ENCODE assay signal across 25 cellular contexts in genomic region chr14:81982056-81982455, GRCh38.
DNase-seq lines count a peak whose midpoint lies in the region; ATAC-seq and TF ChIP-seq lines count a peak whose summit lies in the region.
"Had no signal": no experiment of that assay in that cellular context is flagged by ENCODE, and none has a peak within 500 bp of the region (broad histone marks: within the 10 kb centered on the region; RNA-seq: fewer than 3 reads in every experiment).

No MANE protein-coding gene starts in this region.

- H3K9ac ChIP-seq in endodermal cell (ENCODE audit: extremely low read depth, low read length, poor library complexity, severe bottlenecking): no peak overlapping the region
- no peak overlapping the region for H3K9ac ChIP-seq in smooth muscle cell (ENCODE audit: low read depth)
- no peak overlapping the region for H3K9ac ChIP-seq in PC-3 (ENCODE audit: low read length)
- H3K9ac ChIP-seq: BLaER1 had no signal

- H3K4me1 ChIP-seq in A673 (ENCODE audit: insufficient read depth, low read length, poor library complexity, severe bottlenecking): peaks cover 7% of the 10 kb centered on the region
- no peaks in the 10 kb centered on the region for H3K4me1 ChIP-seq in endodermal cell (ENCODE audit: control insufficient read depth, insufficient read depth, low read length)
- H3K4me1 ChIP-seq in smooth muscle cell (ENCODE audit: low read depth): no peaks in the 10 kb centered on the region
- H3K4me1 ChIP-seq in PC-3 (ENCODE audit: insufficient read depth, low read length): no peaks in the 10 kb centered on the region
- no peaks in the 10 kb centered on the region for H3K4me1 ChIP-seq in osteoblast (ENCODE audit: insufficient read depth, low read length)
- H3K4me1 ChIP-seq in tibial artery: peaks cover 0 to 4% (median 0%) of the 10 kb centered on the region in 4 donors
- H3K4me1 ChIP-seq: A549, BE2C, BLaER1 had no signal

- H3K27ac ChIP-seq in A673 (ENCODE audit: low read depth, low read length, poor library complexity, severe bottlenecking) (peak overlapping the region; percentile 15), endodermal cell (ENCODE audit: low read depth, low read length) (peak overlapping the region; percentile 45), smooth muscle cell (ENCODE audit: low read depth) (peak overlapping the region; percentile 16), PC-3 (ENCODE audit: low read length) (no peak overlapping the region), osteoblast (ENCODE audit: low read depth, low read length) (no peak overlapping the region), tibial artery (no peak overlapping the region)
- H3K27ac ChIP-seq: 22Rv1, A549, BLaER1 had no signal

- no peaks in the 10 kb centered on the region for H3K9me2 ChIP-seq in PC-3 (replicated peaks; ENCODE audit: low read length)

- TF ChIP-seq CTCF in A673 (conservative IDR thresholded peaks at IDR 0.05; ENCODE audit: low read depth, low read length) (no peak), endodermal cell (conservative IDR thresholded peaks at IDR 0.05) (no peak), smooth muscle cell (IDR thresholded peaks at IDR 0.05; ENCODE audit: borderline replicate concordance, insufficient read depth, poor library complexity, severe bottlenecking) (no peak), PC-3 (conservative IDR thresholded peaks at IDR 0.05; ENCODE audit: low read depth, low read length) (no peak), osteoblast (IDR thresholded peaks at IDR 0.05; ENCODE audit: extremely low read depth, low read depth, low read length) (no peak), tibial artery (IDR thresholded peaks at IDR 0.05) (no peak)

- POLR2A ChIA-PET in A673 (lab: Charles Lee; ENCODE audit: low non-redundant PET) (no interaction called here), PC-3 (lab: Charles Lee; ENCODE audit: unreplicated experiment) (no interaction called here)

- H3K79me2 ChIP-seq in smooth muscle cell (ENCODE audit: low read depth): no peaks in the 10 kb centered on the region
- no peaks in the 10 kb centered on the region for H3K79me2 ChIP-seq in PC-3 (ENCODE audit: low read length)
- H3K79me2 ChIP-seq in osteoblast (ENCODE audit: insufficient read depth, low read length): no peaks in the 10 kb centered on the region

- H3K9me3 ChIP-seq in A673 (ENCODE audit: low read depth, low read length, poor library complexity, severe bottlenecking) (no peaks in the 10 kb centered on the region), endodermal cell (ENCODE audit: control insufficient read depth, low read length) (no peaks in the 10 kb centered on the region), smooth muscle cell (replicated peaks; ENCODE audit: low read depth) (no peaks in the 10 kb centered on the region), PC-3 (ENCODE audit: low read length) (no peaks in the 10 kb centered on the region; the same call in 1 of the 2 replicates), osteoblast (ENCODE audit: low read depth, low read length) (peaks cover 8% of the 10 kb centered on the region), tibial artery (no peaks in the 10 kb centered on the region)
- H3K9me3 ChIP-seq: A549, BE2C, BLaER1 had no signal

- H3K27me3 Mint-ChIP-seq in endodermal cell (ENCODE audit: insufficient read depth): no peaks in the 10 kb centered on the region
- H3K27me3 Mint-ChIP-seq: CD4-positive, alpha-beta memory T cell; CD4-positive, CD25-positive, alpha-beta regulatory T cell; CD8-positive, alpha-beta memory T cell had no signal

- no peak for ATAC-seq in PC-3
- ATAC-seq: A549, GM12878 had no signal

- H3K36me3 Mint-ChIP-seq in endodermal cell (ENCODE audit: low read depth): no peaks in the 10 kb centered on the region
- H3K36me3 Mint-ChIP-seq: CD14-positive monocyte; CD4-positive, alpha-beta memory T cell; CD4-positive, CD25-positive, alpha-beta regulatory T cell; CD8-positive, alpha-beta memory T cell had no signal

- no peak overlapping the region for H3K4me3 ChIP-seq in A673 (ENCODE audit: low read depth, low read length, poor library complexity, severe bottlenecking)
- no peak overlapping the region for H3K4me3 ChIP-seq in endodermal cell (ENCODE audit: low read length)
- H3K4me3 ChIP-seq in smooth muscle cell: no peak overlapping the region
- no peak overlapping the region for H3K4me3 ChIP-seq in PC-3 (ENCODE audit: low read length)
- H3K4me3 ChIP-seq in osteoblast (ENCODE audit: insufficient read depth, low read length): no peak overlapping the region
- H3K4me3 ChIP-seq in tibial artery: no peak overlapping the region
- H3K4me3 ChIP-seq: A549, BLaER1, GM12878 had no signal

- H3K27me3 ChIP-seq in A673 (replicated peaks; ENCODE audit: insufficient read depth, low read depth, low read length, poor library complexity): no peaks in the 10 kb centered on the region
- H3K27me3 ChIP-seq in endodermal cell (ENCODE audit: control insufficient read depth, insufficient read depth, low read length, poor library complexity, severe bottlenecking): no peaks in the 10 kb centered on the region
- H3K27me3 ChIP-seq in smooth muscle cell (ENCODE audit: low read depth): no peaks in the 10 kb centered on the region
- no peaks in the 10 kb centered on the region for H3K27me3 ChIP-seq in PC-3 (ENCODE audit: low read length)
- no peaks in the 10 kb centered on the region for H3K27me3 ChIP-seq in osteoblast (ENCODE audit: insufficient read depth, low read length)
- H3K27me3 ChIP-seq in tibial artery: no peaks in the 10 kb centered on the region
- H3K27me3 ChIP-seq: BE2C, BLaER1 had no signal

- H3K36me3 ChIP-seq in A673 (ENCODE audit: insufficient read depth, low read length, poor library complexity, severe bottlenecking) (no peaks in the 10 kb centered on the region), endodermal cell (ENCODE audit: control insufficient read depth, insufficient read depth, low read length) (no peaks in the 10 kb centered on the region), smooth muscle cell (ENCODE audit: low read depth) (no peaks in the 10 kb centered on the region), PC-3 (ENCODE audit: low read depth, low read length) (no peaks in the 10 kb centered on the region), osteoblast (ENCODE audit: insufficient read depth, low read length) (no peaks in the 10 kb centered on the region), tibial artery (no peaks in the 10 kb centered on the region)
- H3K36me3 ChIP-seq: BE2C, BLaER1 had no signal

- H3K4me3 Mint-ChIP-seq in endodermal cell: no peak overlapping the region
- H3K4me3 Mint-ChIP-seq: CD14-positive monocyte; CD4-positive, alpha-beta memory T cell; CD4-positive, CD25-positive, alpha-beta regulatory T cell; CD8-positive, alpha-beta memory T cell had no signal

- no peaks in the 10 kb centered on the region for H4K20me1 ChIP-seq in smooth muscle cell (ENCODE audit: low read depth)
- H4K20me1 ChIP-seq in PC-3 (ENCODE audit: low read length): no peaks in the 10 kb centered on the region
- H4K20me1 ChIP-seq in osteoblast (ENCODE audit: insufficient read depth, low read length): no peaks in the 10 kb centered on the region
- H4K20me1 ChIP-seq: BLaER1 had no signal

- intact Hi-C loops in A673 (cut with micrococcal nuclease; ENCODE audit: unreplicated experiment) (no loop called here), PC-3 (cut with micrococcal nuclease) (no loop called here), tibial artery (cut with DNase I; ENCODE audit: low total_unique reads) (no loop called here)

- H2AFZ ChIP-seq in smooth muscle cell (ENCODE audit: low read depth) (peak overlapping the region; percentile 36), PC-3 (ENCODE audit: low read length) (no peak overlapping the region), osteoblast (ENCODE audit: low read length) (no peak overlapping the region)

- DNase-seq in A673 (ENCODE audit: low spot score) (peak; percentile 53), endodermal cell (no peak), smooth muscle cell (lab: John Stamatoyannopoulos, UW; ENCODE audit: unreplicated experiment) (no peak), PC-3 (no peak), osteoblast (ENCODE audit: insufficient read length, low spot score, missing footprints) (no peak), tibial artery (no peak)
- DNase-seq: ACHN; BE2C; C1 segment of cervical spinal cord; CD4-positive, alpha-beta memory T cell; CD4-positive, CD25-positive, alpha-beta regulatory T cell; CD8-positive, alpha-beta memory T cell; COR-L47; DMS 273 treated with DMSO at 0.1 percent for 48 hours; DMS153; DMS53; DMS79; DND-41; EL; GDM1 had no signal

- WGBS in endodermal cell (ENCODE audit: insufficient coverage in 1 of 2, insufficient read length in 1 of 2), 2 experiments: 90 to 100% methylated on average over 1 to 4 of the region's 4 CpGs
- 75% methylated on average over 4 of the region's 4 CpGs for WGBS in smooth muscle cell (ENCODE audit: low lambda C conversion rate)

- CTCF ChIA-PET in A673 (lab: Charles Lee): no interaction called here
- CTCF ChIA-PET in PC-3 (lab: Charles Lee): no interaction called here

- H3K4me2 ChIP-seq in smooth muscle cell (no peak overlapping the region), PC-3 (ENCODE audit: low read length) (no peak overlapping the region), osteoblast (ENCODE audit: insufficient read depth, low read length) (no peak overlapping the region)
- H3K4me2 ChIP-seq: A549, BLaER1 had no signal

- no TSS peak for BruUV-seq in A673 (replicated peaks; lab: Mats Ljungman, UMichigan)
- BruUV-seq in PC-3 (replicated peaks; lab: Mats Ljungman, UMichigan): no TSS peak

- H3F3A ChIP-seq in smooth muscle cell (ENCODE audit: low read depth): no peaks in the 10 kb centered on the region
- no peaks in the 10 kb centered on the region for H3F3A ChIP-seq in PC-3 (ENCODE audit: low read length, unreplicated experiment)

- no peaks in the 10 kb centered on the region for H3K4me1 Mint-ChIP-seq in endodermal cell
- H3K4me1 Mint-ChIP-seq: CD4-positive, alpha-beta memory T cell; CD4-positive, CD25-positive, alpha-beta regulatory T cell; CD8-positive, alpha-beta memory T cell had no signal

- no peaks in the 10 kb centered on the region for H3K9me3 Mint-ChIP-seq in endodermal cell

- H3K27ac Mint-ChIP-seq in endodermal cell: no peak overlapping the region
- H3K27ac Mint-ChIP-seq: CD14-positive monocyte; CD4-positive, alpha-beta memory T cell; CD4-positive, CD25-positive, alpha-beta regulatory T cell; CD8-positive, alpha-beta memory T cell had no signal

Comparison
In these comparisons a context has a peak if more than half of its experiments do, and no peak if none do; other contexts are left out.
1. H3K27ac ChIP-seq: peak in A673 (single experiment), endodermal cell (single experiment) and smooth muscle cell (single experiment); none in PC-3 (single experiment), osteoblast (single experiment) and tibial artery (0 of 2).